In genomic region chr1:234719454-234720258, GRCh38 we compare ENCODE assay signal across 12 cellular contexts.
A peak's percentile ranks its signal among the peaks of the same experiment; 100 is the strongest.
DNase-seq lines count a peak whose midpoint lies in the region; ATAC-seq and TF ChIP-seq lines count a peak whose summit lies in the region.
"Had no signal": no experiment of that assay in that cellular context is flagged by ENCODE, and none has a peak within 500 bp of the region (broad histone marks: within the 10 kb centered on the region; RNA-seq: fewer than 3 reads in every experiment).

No MANE protein-coding gene starts in this region.

- H3K4me3 ChIP-seq in heart left ventricle, result no peak overlapping the region
- no peak overlapping the region for H3K4me3 ChIP-seq in esophagus squamous epithelium
- H3K4me3 ChIP-seq in vagina, result no peak overlapping the region
- H3K4me3 ChIP-seq: GM23248 had no signal

- H3K9me3 ChIP-seq in heart left ventricle (no peaks in the 10 kb centered on the region), esophagus squamous epithelium (no peaks in the 10 kb centered on the region), vagina (no peaks in the 10 kb centered on the region)

- H3K4me1 Mint-ChIP-seq in osteocyte (ENCODE audit: unreplicated experiment), result peaks cover 66% of the 10 kb centered on the region

- H3K27me3 ChIP-seq in heart left ventricle, result no peaks in the 10 kb centered on the region
- H3K27me3 ChIP-seq in esophagus squamous epithelium, result no peaks in the 10 kb centered on the region
- no peaks in the 10 kb centered on the region for H3K27me3 ChIP-seq in vagina

- no peaks in the 10 kb centered on the region for H3K27me3 Mint-ChIP-seq in osteocyte (ENCODE audit: unreplicated experiment)
- H3K27me3 Mint-ChIP-seq: stimulated activated naive CD8-positive, alpha-beta T cell treated with anti-CD3 and anti-CD28 coated beads, Interleukin-15, Interleukin-2, amounts not matched to agents 100 ng/mL and 50 ng/mL, for 24 hours had no signal

- peak overlapping the region; percentile 20 to 99 (median 96) for H3K27ac ChIP-seq in heart left ventricle
- H3K27ac ChIP-seq in esophagus squamous epithelium, result peak overlapping the region; percentile 94 to 98 (median 96)
- peak overlapping the region; percentile 91 for H3K27ac ChIP-seq in vagina
- H3K27ac ChIP-seq: KMS-11 had no signal

- no peaks in the 10 kb centered on the region for H3K9me3 Mint-ChIP-seq in osteocyte (ENCODE audit: unreplicated experiment)
- H3K9me3 Mint-ChIP-seq: stimulated activated naive CD8-positive, alpha-beta T cell treated with anti-CD3 and anti-CD28 coated beads, Interleukin-15, Interleukin-2, amounts not matched to agents 100 ng/mL and 50 ng/mL, for 24 hours had no signal

- no peak overlapping the region for H3K4me3 Mint-ChIP-seq in osteocyte (ENCODE audit: unreplicated experiment)
- H3K4me3 Mint-ChIP-seq: stimulated activated naive CD8-positive, alpha-beta T cell treated with anti-CD3 and anti-CD28 coated beads, Interleukin-15, Interleukin-2, amounts not matched to agents 100 ng/mL and 50 ng/mL, for 24 hours had no signal

- TF ChIP-seq CTCF in heart left ventricle (IDR thresholded peaks at IDR 0.05), result no peak
- no peak for TF ChIP-seq CTCF in esophagus squamous epithelium (IDR thresholded peaks at IDR 0.05)
- TF ChIP-seq CTCF in osteocyte (IDR thresholded peaks at IDR 0.05), result no peak
- TF ChIP-seq CTCF in vagina (IDR thresholded peaks at IDR 0.05), result no peak

- H3K27ac Mint-ChIP-seq in osteocyte (ENCODE audit: unreplicated experiment), result peak overlapping the region; percentile 100
- H3K27ac Mint-ChIP-seq: stimulated activated naive CD8-positive, alpha-beta T cell treated with anti-CD3 and anti-CD28 coated beads, Interleukin-15, Interleukin-2, amounts not matched to agents 100 ng/mL and 50 ng/mL, for 24 hours had no signal

- ATAC-seq in heart left ventricle (no peak), Right ventricle myocardium inferior (no peak), HG03520 (IDR thresholded peaks at IDR 0.05; ENCODE audit: unreplicated experiment) (no peak), GM18868 (IDR thresholded peaks at IDR 0.05; ENCODE audit: unreplicated experiment) (no peak)

- DNase-seq in heart left ventricle, result no peak
- DNase-seq in Right ventricle myocardium inferior (ENCODE audit: missing footprints), result no peak
- DNase-seq in esophagus squamous epithelium (lab: John Stamatoyannopoulos, UW), result no peak
- no peak for DNase-seq in osteocyte (ENCODE audit: extremely low spot score, unreplicated experiment)
- no peak for DNase-seq in vagina (ENCODE audit: extremely low spot score in 2 of 2)
- DNase-seq in stimulated activated CD4-positive, alpha-beta T cell treated with anti-CD3 and anti-CD28 coated beads, Interleukin-15, amount 100 ng/mL, for 24 hours, result no peak
- DNase-seq: AML-193, GM23248 had no signal

- 57 to 62% (median 60%) methylated on average over 8 of the region's 8 CpGs for WGBS in heart left ventricle, 4 donors
- 72 to 79% methylated on average over 5 to 8 of the region's 8 CpGs for WGBS in esophagus squamous epithelium, 2 donors

- H3K4me1 ChIP-seq in heart left ventricle (peaks cover 15 to 90% (median 82%) of the 10 kb centered on the region in 12 donors), esophagus squamous epithelium (peaks cover 51 to 89% (median 56%) of the 10 kb centered on the region in 3 donors), vagina (peaks cover 65% of the 10 kb centered on the region)

- intact Hi-C loops in heart left ventricle (cut with DNase I) (loop anchor here (2.0 to 10.0 kb wide), 22 partner anchors 37 to 363 kb away; partner anchors contain the start of gene IRF2BP2 (in 1 of the 10)), Right ventricle myocardium inferior (cut with DNase I) (loop anchor here (5.0 kb wide), 4 partner anchors 42 to 258 kb away; no protein-coding TSS in a partner anchor), esophagus squamous epithelium (cut with DNase I) (loop anchor here (5.0 to 10.0 kb wide), 4 partner anchors 112 to 365 kb away; no protein-coding TSS in a partner anchor), vagina (cut with DNase I) (loop anchor here (5.0 to 10.0 kb wide), 3 partner anchors 165 to 363 kb away; no protein-coding TSS in a partner anchor)

- no peaks in the 10 kb centered on the region for H3K36me3 Mint-ChIP-seq in osteocyte (ENCODE audit: unreplicated experiment)

- TF ChIP-seq POLR2A in heart left ventricle (IDR thresholded peaks at IDR 0.05) (no peak), esophagus squamous epithelium (IDR thresholded peaks at IDR 0.05) (no peak), vagina (IDR thresholded peaks at IDR 0.05) (no peak)

- H3K36me3 ChIP-seq in heart left ventricle (no peaks in the 10 kb centered on the region), esophagus squamous epithelium (no peaks in the 10 kb centered on the region), vagina (no peaks in the 10 kb centered on the region)
